1 cellular context compared by ENCODE assay signal in genomic region chr1:215911406-215911968, GRCh38.
TF ChIP-seq lines count a peak whose summit lies in the region.

No MANE protein-coding gene starts in this region.

TF ChIP-seq in K562, 482 proteins besides CTCF, POLR2A, EP300 and RAD21 (continued from another document):
- TF ChIP-seq, protein P1, sequence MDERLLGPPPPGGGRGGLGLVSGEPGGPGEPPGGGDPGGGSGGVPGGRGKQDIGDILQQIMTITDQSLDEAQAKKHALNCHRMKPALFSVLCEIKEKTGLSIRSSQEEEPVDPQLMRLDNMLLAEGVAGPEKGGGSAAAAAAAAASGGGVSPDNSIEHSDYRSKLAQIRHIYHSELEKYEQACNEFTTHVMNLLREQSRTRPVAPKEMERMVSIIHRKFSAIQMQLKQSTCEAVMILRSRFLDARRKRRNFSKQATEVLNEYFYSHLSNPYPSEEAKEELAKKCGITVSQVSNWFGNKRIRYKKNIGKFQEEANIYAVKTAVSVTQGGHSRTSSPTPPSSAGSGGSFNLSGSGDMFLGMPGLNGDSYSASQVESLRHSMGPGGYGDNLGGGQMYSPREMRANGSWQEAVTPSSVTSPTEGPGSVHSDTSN (CRISPR knock-in tag; IDR thresholded peaks at IDR 0.05; ENCODE audit: low read depth) = no peak
- TF ChIP-seq, protein P1 (tag; conservative IDR thresholded peaks at IDR 0.05; ENCODE audit: low read depth) = 0 out of 2 replicates have a peak, but pooled peaks have one; percentile 14
- TF ChIP-seq, protein P2, sequence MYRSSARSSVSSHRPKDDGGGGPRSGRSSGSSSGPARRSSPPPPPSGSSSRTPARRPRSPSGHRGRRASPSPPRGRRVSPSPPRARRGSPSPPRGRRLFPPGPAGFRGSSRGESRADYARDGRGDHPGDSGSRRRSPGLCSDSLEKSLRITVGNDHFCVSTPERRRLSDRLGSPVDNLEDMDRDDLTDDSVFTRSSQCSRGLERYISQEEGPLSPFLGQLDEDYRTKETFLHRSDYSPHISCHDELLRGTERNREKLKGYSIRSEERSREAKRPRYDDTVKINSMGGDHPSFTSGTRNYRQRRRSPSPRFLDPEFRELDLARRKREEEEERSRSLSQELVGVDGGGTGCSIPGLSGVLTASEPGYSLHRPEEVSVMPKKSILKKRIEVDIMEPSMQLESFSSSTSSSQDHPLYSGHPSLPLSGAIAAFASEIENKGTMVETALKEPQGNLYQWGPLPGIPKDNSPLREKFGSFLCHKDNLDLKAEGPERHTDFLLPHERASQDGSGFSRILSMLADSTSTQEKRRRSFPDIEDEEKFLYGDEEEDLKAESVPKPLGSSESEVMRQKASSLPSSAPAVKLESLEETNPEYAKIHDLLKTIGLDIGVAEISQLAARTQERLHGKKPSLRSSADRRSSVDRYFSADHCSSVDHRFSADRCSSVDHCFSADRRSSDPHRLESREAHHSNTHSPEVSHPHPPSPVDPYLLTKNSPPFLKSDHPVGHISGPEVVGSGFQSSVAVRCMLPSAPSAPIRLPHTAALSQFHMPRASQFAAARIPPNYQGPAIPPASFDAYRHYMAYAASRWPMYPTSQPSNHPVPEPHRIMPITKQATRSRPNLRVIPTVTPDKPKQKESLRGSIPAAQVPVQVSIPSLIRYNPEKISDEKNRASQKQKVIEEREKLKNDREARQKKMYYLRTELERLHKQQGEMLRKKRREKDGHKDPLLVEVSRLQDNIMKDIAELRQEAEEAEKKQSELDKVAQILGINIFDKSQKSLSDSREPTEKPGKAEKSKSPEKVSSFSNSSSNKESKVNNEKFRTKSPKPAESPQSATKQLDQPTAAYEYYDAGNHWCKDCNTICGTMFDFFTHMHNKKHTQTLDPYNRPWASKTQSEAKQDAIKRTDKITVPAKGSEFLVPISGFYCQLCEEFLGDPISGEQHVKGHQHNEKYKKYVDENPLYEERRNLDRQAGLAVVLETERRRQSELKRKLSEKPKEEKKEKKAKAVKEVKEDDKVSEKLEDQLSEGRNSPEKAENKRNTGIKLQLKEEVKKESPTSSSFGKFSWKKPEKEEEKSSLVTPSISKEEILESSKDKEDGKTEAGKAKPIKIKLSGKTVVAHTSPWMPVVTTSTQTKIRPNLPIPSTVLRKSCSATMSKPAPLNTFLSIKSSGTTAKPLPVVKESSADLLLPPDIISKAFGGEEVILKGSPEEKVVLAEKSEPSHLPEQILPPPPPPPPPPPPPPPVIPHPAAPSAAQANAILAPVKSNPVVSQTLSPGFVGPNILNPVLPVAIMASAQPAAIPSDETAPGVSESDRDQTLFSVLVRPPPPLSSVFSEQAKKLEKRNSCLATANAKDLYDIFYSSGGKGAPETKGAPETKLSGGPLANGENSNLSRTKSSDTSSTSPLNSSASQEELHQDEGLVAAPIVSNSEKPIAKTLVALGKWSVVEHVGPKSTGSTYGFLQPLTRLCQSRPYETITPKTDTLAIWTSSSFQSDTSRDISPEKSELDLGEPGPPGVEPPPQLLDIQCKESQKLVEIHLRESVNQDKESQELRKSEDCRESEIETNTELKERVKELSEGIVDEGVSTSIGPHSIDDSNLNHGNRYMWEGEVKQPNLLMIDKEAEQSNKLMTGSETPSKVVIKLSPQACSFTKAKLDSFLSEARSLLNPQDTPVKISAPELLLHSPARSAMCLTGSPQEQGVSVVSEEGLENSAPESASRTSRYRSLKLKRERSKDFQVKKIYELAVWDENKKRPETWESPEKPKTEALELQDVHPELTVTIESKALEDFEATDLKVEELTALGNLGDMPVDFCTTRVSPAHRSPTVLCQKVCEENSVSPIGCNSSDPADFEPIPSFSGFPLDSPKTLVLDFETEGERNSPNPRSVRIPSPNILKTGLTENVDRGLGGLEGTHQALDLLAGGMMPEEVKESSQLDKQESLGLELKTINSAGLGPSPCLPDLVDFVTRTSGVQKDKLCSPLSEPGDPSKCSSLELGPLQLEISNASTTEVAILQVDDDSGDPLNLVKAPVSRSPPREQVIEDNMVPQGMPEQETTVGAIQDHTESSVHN (IDR thresholded peaks at IDR 0.05; ENCODE audit: borderline replicate concordance in 1 of 2, low read depth in 1 of 2) = no peak
- TF ChIP-seq MEIS2 (IDR thresholded peaks at IDR 0.05; ENCODE audit: partially characterized antibody) = peak; percentile 29
